Comparison of ENCODE assay signal across 42 cellular contexts in genomic region chr1:158196461-158196860, GRCh38. TPM values are rescaled to one million over a fixed set of nuclear protein-coding genes. Genes with fewer than 3 reads are reported as not detected.
"Had no signal": no experiment of that assay in that cellular context is flagged by ENCODE, and none has a peak within 500 bp of the region (broad histone marks: within the 10 kb centered on the region; RNA-seq: fewer than 3 reads in every experiment).

No MANE protein-coding gene starts in this region.

- H3K27me3 ChIP-seq: adrenal gland, body of pancreas, brain microvascular endothelial cell, cardiac muscle cell had no signal

- ATAC-seq: activated CD4-positive, alpha-beta T cell treated with anti-CD3 and anti-CD28 coated beads for 36 hours; activated CD4-positive, CD25-positive, alpha-beta regulatory T cell treated with anti-CD3 and anti-CD28 coated beads, Interleukin-2, amount 50 U/mL, for 24 hours; activated CD8-positive, alpha-beta memory T cell treated with anti-CD3 and anti-CD28 coated beads, Interleukin-2, amount 10 ng/mL, durations not matched to agents 7 days and 5 days; activated CD8-positive, alpha-beta T cell treated with anti-CD3 and anti-CD28 coated beads, Interleukin-2, amount 10 ng/mL, durations not matched to agents 7 days and 5 days; activated naive CD4-positive, alpha-beta T cell treated with anti-CD3 and anti-CD28 coated beads, Interleukin-2, amount 50 U/mL, for 72 hours; body of pancreas; WTC11 had no signal

- H3K27ac ChIP-seq: adrenal gland, body of pancreas, brain microvascular endothelial cell, breast epithelium, cardiac muscle cell, WERI-Rb-1 had no signal

- H3K36me3 Mint-ChIP-seq: activated naive CD8-positive, alpha-beta T cell treated with anti-CD3 and anti-CD28 coated beads for 36 hours; WTC11 had no signal

- H3K27ac Mint-ChIP-seq: activated CD4-positive, alpha-beta memory T cell treated with anti-CD3 and anti-CD28 coated beads, Interleukin-2, amount 10 ng/mL, durations not matched to agents 7 days and 5 days; activated CD4-positive, alpha-beta T cell treated with anti-CD3 and anti-CD28 coated beads for 36 hours; activated CD4-positive, alpha-beta T cell treated with anti-CD3 and anti-CD28 coated beads, Interleukin-2, amount 10 ng/mL, durations not matched to agents 7 days and 5 days; activated CD8-positive, alpha-beta memory T cell treated with anti-CD3 and anti-CD28 coated beads, Interleukin-2, amount 10 ng/mL, durations not matched to agents 7 days and 5 days; activated CD8-positive, alpha-beta T cell treated with anti-CD3 and anti-CD28 coated beads, Interleukin-2, amount 10 ng/mL, durations not matched to agents 7 days and 5 days; activated naive CD4-positive, alpha-beta T cell treated with anti-CD3 and anti-CD28 coated beads for 36 hours; activated naive CD4-positive, alpha-beta T cell treated with anti-CD3 and anti-CD28 coated beads, Interleukin-2, amount 50 U/mL, for 72 hours; activated naive CD8-positive, alpha-beta T cell treated with anti-CD3 and anti-CD28 coated beads for 36 hours; activated T-cell treated with anti-CD3 and anti-CD28 coated beads, Interleukin-2, amount 50 U/mL, for 24 hours; activated T-helper 2 cell treated with anti-CD3 and anti-CD28 coated beads, Interferon-gamma antibody, Interleukin-2, Interleukin-4, amounts not matched to agents 10 μg/mL and 5 μg/mL and 100 μg/mL, durations not matched to agents 14 hours and 24 hours and 36 hours; T-helper 1 cell treated with Interleukin-12 subunit alpha and Interleukin-12 subunit beta and Interleukin-4 antibody, amounts not matched to agents 30 μg/mL and 1 μg/mL, for 36 hours; T-helper 2 cell treated with Interferon-gamma antibody and Interleukin-4, amounts not matched to agents 5 μg/mL and 100 μg/mL, for 36 hours had no signal

- H3K36me3 ChIP-seq: adrenal gland, brain microvascular endothelial cell, breast epithelium, cardiac muscle cell, WERI-Rb-1 had no signal

- H3K4me3 ChIP-seq: adrenal gland, body of pancreas, breast epithelium, cardiac muscle cell had no signal

- H3K9me3 Mint-ChIP-seq: activated CD4-positive, alpha-beta memory T cell treated with anti-CD3 and anti-CD28 coated beads, Interleukin-2, amount 10 ng/mL, durations not matched to agents 7 days and 5 days; activated naive CD4-positive, alpha-beta T cell treated with anti-CD3 and anti-CD28 coated beads for 36 hours; activated T-helper 2 cell treated with anti-CD3 and anti-CD28 coated beads, Interferon-gamma antibody, Interleukin-2, Interleukin-4, amounts not matched to agents 10 μg/mL and 5 μg/mL and 100 μg/mL, durations not matched to agents 14 hours and 24 hours and 36 hours; central memory CD8-positive, alpha-beta T cell; T-helper 1 cell treated with Interleukin-12 subunit alpha and Interleukin-12 subunit beta and Interleukin-4 antibody, amounts not matched to agents 30 μg/mL and 1 μg/mL, for 36 hours; T-helper 2 cell treated with Interferon-gamma antibody and Interleukin-4, amounts not matched to agents 5 μg/mL and 100 μg/mL, for 36 hours; WTC11 had no signal

- FAIRE-seq: astrocyte, TTC549 had no signal

- H3K9me3 ChIP-seq: adrenal gland, body of pancreas, breast epithelium had no signal

- H3K4me1 Mint-ChIP-seq: activated CD4-positive, alpha-beta T cell treated with anti-CD3 and anti-CD28 coated beads for 36 hours; activated naive CD8-positive, alpha-beta T cell treated with anti-CD3 and anti-CD28 coated beads for 36 hours; central memory CD8-positive, alpha-beta T cell had no signal

- H3K4me3 Mint-ChIP-seq: activated CD4-positive, alpha-beta memory T cell treated with anti-CD3 and anti-CD28 coated beads, Interleukin-2, amount 10 ng/mL, durations not matched to agents 7 days and 5 days; activated CD4-positive, alpha-beta T cell treated with anti-CD3 and anti-CD28 coated beads for 36 hours; activated CD4-positive, alpha-beta T cell treated with anti-CD3 and anti-CD28 coated beads, Interleukin-2, amount 10 ng/mL, durations not matched to agents 7 days and 5 days; activated CD8-positive, alpha-beta memory T cell treated with anti-CD3 and anti-CD28 coated beads, Interleukin-2, amount 10 ng/mL, durations not matched to agents 7 days and 5 days; activated CD8-positive, alpha-beta T cell treated with anti-CD3 and anti-CD28 coated beads, Interleukin-2, amount 10 ng/mL, durations not matched to agents 7 days and 5 days; activated naive CD4-positive, alpha-beta T cell treated with anti-CD3 and anti-CD28 coated beads for 36 hours; activated naive CD8-positive, alpha-beta T cell treated with anti-CD3 and anti-CD28 coated beads for 36 hours; activated T-cell treated with anti-CD3 and anti-CD28 coated beads, Interleukin-2, amount 50 U/mL, for 24 hours; central memory CD8-positive, alpha-beta T cell; T-helper 1 cell treated with Interleukin-12 subunit alpha and Interleukin-12 subunit beta and Interleukin-4 antibody, amounts not matched to agents 30 μg/mL and 1 μg/mL, for 36 hours; T-helper 2 cell treated with Interferon-gamma antibody and Interleukin-4, amounts not matched to agents 5 μg/mL and 100 μg/mL, for 36 hours; WTC11 had no signal

- H3K4me1 ChIP-seq: adrenal gland, body of pancreas, breast epithelium had no signal

- DNase-seq: activated CD4-positive, alpha-beta memory T cell treated with anti-CD3 and anti-CD28 coated beads, Interleukin-2, amount 10 ng/mL, durations not matched to agents 7 days and 5 days; activated CD4-positive, alpha-beta T cell treated with anti-CD3 and anti-CD28 coated beads for 1 hour; activated CD4-positive, alpha-beta T cell treated with anti-CD3 and anti-CD28 coated beads for 36 hours; activated CD4-positive, alpha-beta T cell treated with anti-CD3 and anti-CD28 coated beads for 48 hours; activated CD4-positive, alpha-beta T cell treated with anti-CD3 and anti-CD28 coated beads, Interleukin-2, amount 10 ng/mL, durations not matched to agents 7 days and 5 days; activated CD4-positive, alpha-beta T cell treated with anti-CD3 and anti-CD28 coated beads, Interleukin-2, amount 50 U/mL, for 48 hours; activated CD4-positive, CD25-positive, alpha-beta regulatory T cell; activated CD8-positive, alpha-beta memory T cell treated with anti-CD3 and anti-CD28 coated beads for 24 hours; activated CD8-positive, alpha-beta memory T cell treated with anti-CD3 and anti-CD28 coated beads, Interleukin-2, amount 10 ng/mL, durations not matched to agents 7 days and 5 days; activated CD8-positive, alpha-beta memory T cell treated with anti-CD3 and anti-CD28 coated beads, Interleukin-2, amount 50 U/mL, for 48 hours; activated CD8-positive, alpha-beta T cell treated with anti-CD3 and anti-CD28 coated beads, Interleukin-2, amount 10 ng/mL, durations not matched to agents 7 days and 5 days; activated effector memory CD4-positive, alpha-beta T cell treated with Interleukin-2 at 50 U/mL for 16 hours; activated gamma-delta T cell treated with Interleukin-2 at 50 U/mL for 16 hours; activated naive CD4-positive, alpha-beta T cell; activated naive CD4-positive, alpha-beta T cell treated with anti-CD3 and anti-CD28 coated beads for 36 hours; activated naive CD4-positive, alpha-beta T cell treated with anti-CD3 and anti-CD28 coated beads, Interleukin-2, amount 50 U/mL, for 16 hours; activated naive CD8-positive, alpha-beta T cell treated with anti-CD3 and anti-CD28 coated beads for 36 hours; activated T-cell treated with anti-CD3 and anti-CD28 coated beads, Interleukin-2, amount 50 U/mL, for 24 hours; activated T-cell treated with anti-CD3 and anti-CD28 coated beads, Interleukin-2, amount 50 U/mL, for 48 hours; adrenal gland; amniotic stem cell; aorta; body of pancreas; brain microvascular endothelial cell; caudate nucleus; cerebellar nuclear complex; T-helper 1 cell; T-helper 2 cell; T-helper 9 cell; WERI-Rb-1 had no signal

RNA-seq across cellular contexts. Expression of gene CD1D, which starts 15.8 kb away (rescaled TPM):
- total RNA-seq: activated CD4-positive, alpha-beta memory T cell treated with anti-CD3 and anti-CD28 coated beads, Interleukin-2, amount 10 ng/mL, durations not matched to agents 7 days and 5 days; activated CD4-positive, alpha-beta T cell treated with anti-CD3 and anti-CD28 coated beads, Interleukin-2, amount 10 ng/mL, durations not matched to agents 7 days and 5 days; activated CD8-positive, alpha-beta memory T cell treated with anti-CD3 and anti-CD28 coated beads, Interleukin-2, amount 10 ng/mL, durations not matched to agents 7 days and 5 days; activated CD8-positive, alpha-beta T cell treated with anti-CD3 and anti-CD28 coated beads, Interleukin-2, amount 10 ng/mL, durations not matched to agents 7 days and 5 days; activated naive CD4-positive, alpha-beta T cell treated with anti-CD3 and anti-CD28 coated beads for 36 hours; activated naive CD4-positive, alpha-beta T cell treated with anti-CD3 and anti-CD28 coated beads, Interleukin-2, amount 50 U/mL, for 72 hours; activated naive CD8-positive, alpha-beta T cell treated with anti-CD3 and anti-CD28 coated beads for 36 hours; activated T-helper 2 cell treated with anti-CD3 and anti-CD28 coated beads, Interferon-gamma antibody, Interleukin-2, Interleukin-4, amounts not matched to agents 10 μg/mL and 5 μg/mL and 100 μg/mL, durations not matched to agents 14 hours and 24 hours and 36 hours; chondrocyte had no signal

RNA-seq across cellular contexts. Expression of gene CD1A, which starts 57.8 kb away (rescaled TPM):
- total RNA-seq: activated CD4-positive, alpha-beta memory T cell treated with anti-CD3 and anti-CD28 coated beads, Interleukin-2, amount 10 ng/mL, durations not matched to agents 7 days and 5 days; activated CD8-positive, alpha-beta memory T cell treated with anti-CD3 and anti-CD28 coated beads, Interleukin-2, amount 10 ng/mL, durations not matched to agents 7 days and 5 days; activated naive CD4-positive, alpha-beta T cell treated with anti-CD3 and anti-CD28 coated beads for 36 hours; activated T-helper 2 cell treated with anti-CD3 and anti-CD28 coated beads, Interferon-gamma antibody, Interleukin-2, Interleukin-4, amounts not matched to agents 10 μg/mL and 5 μg/mL and 100 μg/mL, durations not matched to agents 14 hours and 24 hours and 36 hours; aorta; astrocyte; body of pancreas; breast epithelium; cardiac muscle cell; chondrocyte; WTC11 had no signal
- polyA plus RNA-seq: adrenal gland, cardiac muscle cell had no signal
